ENCODE assay signal across 1 cellular context in genomic region chr1:24828887-24829192, GRCh38.
TF ChIP-seq lines count a peak whose summit lies in the region.

No MANE protein-coding gene starts in this region.

TF ChIP-seq in HEK293, 187 proteins besides CTCF, POLR2A, EP300 and RAD21 (continued from another document and continues in another):
- TF ChIP-seq ZBTB44 (tag by site-specific recombination; IDR thresholded peaks at IDR 0.05) (peak; percentile 46), ZNF394 (tag by site-specific recombination; IDR thresholded peaks at IDR 0.05; ENCODE audit: borderline replicate concordance) (no peak), GLIS2 (tag by site-specific recombination; IDR thresholded peaks at IDR 0.05) (no peak), PRDM6 (tag by site-specific recombination; IDR thresholded peaks at IDR 0.05) (peak; percentile 97), MEIS1 (CRISPR knock-in tag; IDR thresholded peaks at IDR 0.05; ENCODE audit: borderline replicate concordance) (no peak), ZNF596 (tag by site-specific recombination; IDR thresholded peaks at IDR 0.05) (no peak), ZNF692 (tag by site-specific recombination; IDR thresholded peaks at IDR 0.05) (peak; percentile 38; the same call in 1 of the 2 replicates), ZNF26 (tag by site-specific recombination; IDR thresholded peaks at IDR 0.05) (no peak), ZBTB26 (tag by site-specific recombination; optimal IDR thresholded peaks at IDR 0.05) (no peak), ZNF785 (tag by site-specific recombination; IDR thresholded peaks at IDR 0.05) (no peak), HOXC10 (CRISPR knock-in tag; IDR thresholded peaks at IDR 0.05) (no peak), ZNF518A (tag by site-specific recombination; conservative IDR thresholded peaks at IDR 0.05; ENCODE audit: low read depth) (no peak), MZF1 (tag by site-specific recombination; IDR thresholded peaks at IDR 0.05; ENCODE audit: borderline replicate concordance) (no peak), ZNF37A (tag by site-specific recombination; IDR thresholded peaks at IDR 0.05) (no peak), ZSCAN16 (tag by site-specific recombination; IDR thresholded peaks at IDR 0.05) (no peak), ZNF76 (tag by site-specific recombination; IDR thresholded peaks at IDR 0.05; ENCODE audit: borderline replicate concordance, low read depth) (no peak), PRDM1 (tag by site-specific recombination; IDR thresholded peaks at IDR 0.05) (no peak), ZSCAN30 (tag by site-specific recombination; IDR thresholded peaks at IDR 0.05) (no peak), PRDM4 (tag by site-specific recombination; IDR thresholded peaks at IDR 0.05) (peak; percentile 32; the same call in 1 of the 2 replicates), ZNF146 (tag by site-specific recombination; IDR thresholded peaks at IDR 0.05) (no peak), KLF17 (tag by site-specific recombination; IDR thresholded peaks at IDR 0.05) (no peak), GFI1B (tag by site-specific recombination; IDR thresholded peaks at IDR 0.05) (no peak), ZEB2 (tag by site-specific recombination; IDR thresholded peaks at IDR 0.05) (0 out of 2 replicates have a peak, but pooled peaks have one; percentile 27), ZNF843 (tag by site-specific recombination; IDR thresholded peaks at IDR 0.05) (peak; percentile 77), ZNF239 (tag by site-specific recombination; IDR thresholded peaks at IDR 0.05) (no peak), ZNF707 (tag by site-specific recombination; IDR thresholded peaks at IDR 0.05) (no peak), GLI2 (tag by site-specific recombination; IDR thresholded peaks at IDR 0.05; ENCODE audit: borderline replicate concordance, low read depth) (0 out of 2 replicates have a peak, but pooled peaks have one; percentile 13), ELK4 (IDR thresholded peaks at IDR 0.05; ENCODE audit: borderline replicate concordance, low read depth, low read length) (no peak), ZNF555 (tag by site-specific recombination; conservative IDR thresholded peaks at IDR 0.05) (no peak), EGR2 (tag by site-specific recombination; IDR thresholded peaks at IDR 0.05; ENCODE audit: low read depth) (no peak), ZNF280D (tag by site-specific recombination; IDR thresholded peaks at IDR 0.05) (no peak), ZNF704 (tag by site-specific recombination; IDR thresholded peaks at IDR 0.05) (no peak), ZNF23 (tag by site-specific recombination; IDR thresholded peaks at IDR 0.05; ENCODE audit: borderline replicate concordance) (no peak), OSR2 (tag by site-specific recombination; IDR thresholded peaks at IDR 0.05) (peak; percentile 61), SALL2 (tag by site-specific recombination; IDR thresholded peaks at IDR 0.05; ENCODE audit: borderline replicate concordance) (no peak)
